9 cellular contexts compared by ENCODE assay signal in genomic region chr20:49562341-49563014, GRCh38. TPM values are rescaled to one million over a fixed set of nuclear protein-coding genes. Genes with fewer than 3 reads are reported as not detected.
DNase-seq lines count a peak whose midpoint lies in the region; ATAC-seq and TF ChIP-seq lines count a peak whose summit lies in the region.
"Had no signal": no experiment of that assay in that cellular context is flagged by ENCODE, and none has a peak within 500 bp of the region (broad histone marks: within the 10 kb centered on the region; RNA-seq: fewer than 3 reads in every experiment).

No MANE protein-coding gene starts in this region.

- ATAC-seq in right cardiac atrium, result peak; percentile 93 to 94
- ATAC-seq in stimulated activated memory B cell treated with anti-CD40 and anti-IgM and Interleukin-4, amounts not matched to agents 10 μg/mL and 1 μg/mL and 100 μg/mL, for 72 hours, result no peak

- no peaks in the 10 kb centered on the region for H3K9me3 ChIP-seq in right cardiac atrium (ENCODE audit: control insufficient read depth, low read length)

- 51 to 69% (median 52%) methylated on average over 19 of the region's 19 CpGs for WGBS in adipose tissue, 3 donors
- 41% methylated on average over 19 of the region's 19 CpGs for WGBS in right cardiac atrium

- H3K4me1 Mint-ChIP-seq in stimulated activated memory B cell treated with anti-CD40 and anti-IgM and Interleukin-4, amounts not matched to agents 10 μg/mL and 1 μg/mL and 100 μg/mL, for 72 hours, result no peaks in the 10 kb centered on the region

- DNase-seq in ELR (ENCODE audit: low read depth), result peak; percentile 85
- peak; percentile 88 to 95 (median 94) for DNase-seq in right cardiac atrium
- peak; percentile 73 for DNase-seq in renal cortical epithelial cell (ENCODE audit: low read depth)
- no peak for DNase-seq in HT-29 (ENCODE audit: low spot score)
- DNase-seq in cerebellar nuclear complex (lab: John Stamatoyannopoulos, UW), result no peak
- DNase-seq in GM10248 (ENCODE audit: extremely low spot score), result no peak
- DNase-seq: effector CD8-positive, alpha-beta T cell had no signal

- intact Hi-C loops in right cardiac atrium (cut with DNase I), result loop anchor here in 1 of 4 donors (5.0 kb wide), 1 partner anchor 35 kb away; no protein-coding TSS in a partner anchor

- H3K27me3 Mint-ChIP-seq in stimulated activated memory B cell treated with anti-CD40 and anti-IgM and Interleukin-4, amounts not matched to agents 10 μg/mL and 1 μg/mL and 100 μg/mL, for 72 hours, result peaks cover 68% of the 10 kb centered on the region

- no peaks in the 10 kb centered on the region for H3K36me3 Mint-ChIP-seq in stimulated activated memory B cell treated with anti-CD40 and anti-IgM and Interleukin-4, amounts not matched to agents 10 μg/mL and 1 μg/mL and 100 μg/mL, for 72 hours

- no peak overlapping the region for H3K4me3 Mint-ChIP-seq in stimulated activated memory B cell treated with anti-CD40 and anti-IgM and Interleukin-4, amounts not matched to agents 10 μg/mL and 1 μg/mL and 100 μg/mL, for 72 hours

- H3K27ac ChIP-seq in adipose tissue (ENCODE audit: low read depth, low read length) (peak overlapping the region; percentile 16), right cardiac atrium (ENCODE audit: low read length) (peak overlapping the region; percentile 65)

- no peak for TF ChIP-seq CTCF in GM10248 (IDR thresholded peaks at IDR 0.05; ENCODE audit: control extremely low read depth, extremely low read depth, low read depth, missing control alignments)

- no peaks in the 10 kb centered on the region for H3K27me3 ChIP-seq in right cardiac atrium (ENCODE audit: control insufficient read depth, insufficient read depth)

- peaks cover 15% of the 10 kb centered on the region for H3K4me1 ChIP-seq in right cardiac atrium (ENCODE audit: control insufficient read depth, insufficient read depth, low read length)

- H3K27ac Mint-ChIP-seq in stimulated activated memory B cell treated with anti-CD40 and anti-IgM and Interleukin-4, amounts not matched to agents 10 μg/mL and 1 μg/mL and 100 μg/mL, for 72 hours, result no peak overlapping the region

- POLR2A ChIA-PET in GM10248 (lab: Yijun Ruan, JAX), result no interaction called here

- CTCF ChIA-PET in GM10248 (lab: Yijun Ruan, JAX), result interaction anchor here (1.6 kb wide), 2 partner anchors 9 to 17 kb away, joined by 3 to 5 read pairs; no protein-coding TSS in a partner anchor

- no peaks in the 10 kb centered on the region for H3K9me3 Mint-ChIP-seq in stimulated activated memory B cell treated with anti-CD40 and anti-IgM and Interleukin-4, amounts not matched to agents 10 μg/mL and 1 μg/mL and 100 μg/mL, for 72 hours

- no peak overlapping the region for H3K4me3 ChIP-seq in right cardiac atrium (ENCODE audit: low read length)

RNA-seq across cellular contexts. Expression of gene PTGIS, which starts 5.5 kb away (rescaled TPM):
- 10 to 100 TPM in 2 of 3 donors, 1 to 10 TPM in 1; 2.0 to 79.7 (median 15.9) TPM for polyA plus RNA-seq in adipose tissue
- total RNA-seq in right cardiac atrium, result 10 to 100 TPM; 51.7 to 98.4 (median 66.3) TPM
- polyA plus RNA-seq in right cardiac atrium, result 19.9 TPM
- total RNA-seq in renal cortical epithelial cell, result 0.52 and 7.1 TPM in 2 replicates
- not detected in 2 replicates for total RNA-seq in HT-29 (2014; rRNA removed; shearing (Covaris generic))

Comparison
In these comparisons a context has a peak if more than half of its experiments do, and no peak if none do; other contexts are left out.
1. DNase-seq: peak in ELR (single experiment), right cardiac atrium (3 of 3) and renal cortical epithelial cell (single experiment); none in HT-29 (single experiment), cerebellar nuclear complex (0 of 2) and GM10248 (single experiment).